ENCODE assay signal across 32 cellular contexts in the genomic region with DNA sequence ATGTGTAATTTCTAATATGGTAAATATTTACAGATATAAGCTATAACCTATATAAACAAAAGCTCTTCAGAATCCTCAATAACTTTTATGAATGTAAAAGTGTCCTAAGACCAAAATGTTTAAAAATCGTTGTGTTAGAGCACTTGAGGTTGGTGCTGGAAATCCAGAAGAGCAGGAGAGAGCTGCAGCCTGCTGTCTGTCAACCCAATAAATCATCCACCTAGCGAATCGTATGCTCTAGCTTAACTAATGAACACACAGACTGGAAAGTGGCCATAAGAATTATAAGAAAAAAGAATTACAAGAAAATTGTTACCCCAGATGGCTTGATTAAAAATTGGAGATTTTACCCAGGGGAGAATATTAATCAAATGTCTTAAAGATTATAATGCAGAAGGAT.
"Had no signal": no experiment of that assay in that cellular context is flagged by ENCODE, and none has a peak within 500 bp of the region (broad histone marks: within the 10 kb centered on the region; RNA-seq: fewer than 3 reads in every experiment).

No MANE protein-coding gene starts in this region.

- H3K27me3 Mint-ChIP-seq: activated CD4-positive, alpha-beta memory T cell treated with anti-CD3 and anti-CD28 coated beads for 36 hours; activated CD4-positive, alpha-beta T cell treated with anti-CD3 and anti-CD28 coated beads for 36 hours; activated CD4-positive, alpha-beta T cell treated with anti-CD3 and anti-CD28 coated beads, Interleukin-2, amount 10 ng/mL, durations not matched to agents 24 days and 14 days; activated CD8-positive, alpha-beta memory T cell treated with anti-CD3 and anti-CD28 coated beads, Interleukin-2, amount 10 ng/mL, durations not matched to agents 7 days and 5 days; activated naive CD4-positive, alpha-beta T cell treated with anti-CD3 and anti-CD28 coated beads, Interleukin-2, amount 50 U/mL, for 24 hours; activated naive CD8-positive, alpha-beta T cell treated with anti-CD3 and anti-CD28 coated beads for 36 hours; activated naive CD8-positive, alpha-beta T cell treated with anti-CD3 and anti-CD28 coated beads, Interleukin-2, amount 50 U/mL, for 24 hours had no signal

- H3K4me3 Mint-ChIP-seq: activated CD4-positive, alpha-beta memory T cell treated with anti-CD3 and anti-CD28 coated beads for 36 hours; activated CD4-positive, alpha-beta T cell treated with anti-CD3 and anti-CD28 coated beads for 36 hours; activated CD4-positive, alpha-beta T cell treated with anti-CD3 and anti-CD28 coated beads, Interleukin-2, amount 10 ng/mL, durations not matched to agents 24 days and 14 days; activated CD8-positive, alpha-beta memory T cell treated with anti-CD3 and anti-CD28 coated beads, Interleukin-2, amount 10 ng/mL, durations not matched to agents 7 days and 5 days; activated CD8-positive, alpha-beta T cell treated with anti-CD3 and anti-CD28 coated beads, Interleukin-2, amount 10 ng/mL, durations not matched to agents 7 days and 5 days; activated naive CD4-positive, alpha-beta T cell treated with anti-CD3 and anti-CD28 coated beads for 36 hours; activated naive CD4-positive, alpha-beta T cell treated with anti-CD3 and anti-CD28 coated beads, Interleukin-2, amount 50 U/mL, for 24 hours; activated naive CD8-positive, alpha-beta T cell treated with anti-CD3 and anti-CD28 coated beads for 36 hours; activated naive CD8-positive, alpha-beta T cell treated with anti-CD3 and anti-CD28 coated beads, Interleukin-2, amount 50 U/mL, for 24 hours; activated T-helper 1 cell treated with anti-CD3 and anti-CD28 coated beads, Interleukin-12 subunit alpha, Interleukin-12 subunit beta, Interleukin-2, Interleukin-4 antibody, amounts not matched to agents 30 ng/mL and 10 ng/mL and 1 ng/mL, durations not matched to agents 14 hours and 24 hours and 36 hours; T-helper 1 cell treated with Interleukin-12 subunit alpha and Interleukin-12 subunit beta and Interleukin-4 antibody, amounts not matched to agents 30 μg/mL and 1 μg/mL, for 36 hours; T-helper 2 cell treated with Interferon-gamma antibody and Interleukin-4, amounts not matched to agents 5 μg/mL and 100 μg/mL, for 36 hours had no signal

- ATAC-seq: activated CD4-positive, alpha-beta T cell treated with anti-CD3 and anti-CD28 coated beads for 36 hours; activated CD8-positive, alpha-beta memory T cell treated with anti-CD3 and anti-CD28 coated beads, Interleukin-2, amount 10 ng/mL, durations not matched to agents 7 days and 5 days; activated CD8-positive, alpha-beta T cell treated with anti-CD3 and anti-CD28 coated beads, Interleukin-2, amount 10 ng/mL, durations not matched to agents 7 days and 5 days; activated naive CD8-positive, alpha-beta T cell treated with anti-CD3 and anti-CD28 coated beads, Interleukin-2, amount 50 U/mL, for 24 hours; body of pancreas; gastroesophageal sphincter; heart right ventricle had no signal

- DNase-seq: activated CD4-positive, alpha-beta memory T cell treated with anti-CD3 and anti-CD28 coated beads for 36 hours; activated CD4-positive, alpha-beta T cell treated with anti-CD3 and anti-CD28 coated beads for 36 hours; activated CD4-positive, alpha-beta T cell treated with anti-CD3 and anti-CD28 coated beads, Interleukin-2, amount 10 ng/mL, durations not matched to agents 24 days and 14 days; activated CD4-positive, CD25-positive, alpha-beta regulatory T cell; activated CD4-positive, CD25-positive, alpha-beta regulatory T cell treated with anti-CD3 and anti-CD28 coated beads, Interleukin-2, amount 50 U/mL, for 72 hours; activated CD8-positive, alpha-beta memory T cell treated with anti-CD3 and anti-CD28 coated beads, Interleukin-2, amount 10 ng/mL, durations not matched to agents 7 days and 5 days; activated CD8-positive, alpha-beta memory T cell treated with anti-CD3 and anti-CD28 coated beads, Interleukin-2, amount 50 U/mL, for 4 hours; activated CD8-positive, alpha-beta T cell treated with anti-CD3 and anti-CD28 coated beads, Interleukin-2, amount 10 ng/mL, durations not matched to agents 7 days and 5 days; activated effector memory CD4-positive, alpha-beta T cell treated with anti-CD3 and anti-CD28 coated beads, Interleukin-2, amount 50 U/mL, for 16 hours; activated naive CD4-positive, alpha-beta T cell treated with anti-CD3 and anti-CD28 coated beads for 36 hours; activated naive CD8-positive, alpha-beta T cell treated with anti-CD3 and anti-CD28 coated beads for 36 hours; activated naive CD8-positive, alpha-beta T cell treated with anti-CD3 and anti-CD28 coated beads, Interleukin-2, amount 50 U/mL, for 24 hours; activated T-cell treated with anti-CD3 and anti-CD28 coated beads, Interleukin-2, amount 50 U/mL, for 1 hour; activated T-cell treated with anti-CD3 and anti-CD28 coated beads, Interleukin-2, amount 50 U/mL, for 48 hours; adrenal gland; amygdala; aorta; body of pancreas; central memory CD4-positive, alpha-beta T cell; cerebellar nuclear complex; colonic mucosa; effector CD8-positive, alpha-beta T cell; esophagus squamous epithelium; foreskin melanocyte; heart right ventricle; T1000 had no signal

- H3K27ac Mint-ChIP-seq: activated CD4-positive, alpha-beta memory T cell treated with anti-CD3 and anti-CD28 coated beads for 36 hours; activated CD4-positive, alpha-beta T cell treated with anti-CD3 and anti-CD28 coated beads for 36 hours; activated CD4-positive, alpha-beta T cell treated with anti-CD3 and anti-CD28 coated beads, Interleukin-2, amount 10 ng/mL, durations not matched to agents 24 days and 14 days; activated CD8-positive, alpha-beta memory T cell treated with anti-CD3 and anti-CD28 coated beads, Interleukin-2, amount 10 ng/mL, durations not matched to agents 7 days and 5 days; activated CD8-positive, alpha-beta T cell treated with anti-CD3 and anti-CD28 coated beads, Interleukin-2, amount 10 ng/mL, durations not matched to agents 7 days and 5 days; activated naive CD4-positive, alpha-beta T cell treated with anti-CD3 and anti-CD28 coated beads for 36 hours; activated naive CD4-positive, alpha-beta T cell treated with anti-CD3 and anti-CD28 coated beads, Interleukin-2, amount 50 U/mL, for 24 hours; activated naive CD8-positive, alpha-beta T cell treated with anti-CD3 and anti-CD28 coated beads for 36 hours; activated naive CD8-positive, alpha-beta T cell treated with anti-CD3 and anti-CD28 coated beads, Interleukin-2, amount 50 U/mL, for 24 hours; activated T-helper 1 cell treated with anti-CD3 and anti-CD28 coated beads, Interleukin-12 subunit alpha, Interleukin-12 subunit beta, Interleukin-2, Interleukin-4 antibody, amounts not matched to agents 30 ng/mL and 10 ng/mL and 1 ng/mL, durations not matched to agents 14 hours and 24 hours and 36 hours; activated T-helper 2 cell treated with anti-CD3 and anti-CD28 coated beads, Interferon-gamma antibody, Interleukin-2, Interleukin-4, amounts not matched to agents 10 μg/mL and 5 μg/mL and 100 μg/mL, durations not matched to agents 14 hours and 24 hours and 36 hours; T-helper 1 cell treated with Interleukin-12 subunit alpha and Interleukin-12 subunit beta and Interleukin-4 antibody, amounts not matched to agents 30 μg/mL and 1 μg/mL, for 36 hours; T-helper 2 cell treated with Interferon-gamma antibody and Interleukin-4, amounts not matched to agents 5 μg/mL and 100 μg/mL, for 36 hours had no signal

- H3K9me3 Mint-ChIP-seq: activated CD4-positive, alpha-beta memory T cell treated with anti-CD3 and anti-CD28 coated beads for 36 hours; activated CD4-positive, alpha-beta T cell treated with anti-CD3 and anti-CD28 coated beads, Interleukin-2, amount 10 ng/mL, durations not matched to agents 24 days and 14 days; activated naive CD4-positive, alpha-beta T cell treated with anti-CD3 and anti-CD28 coated beads for 36 hours; activated naive CD4-positive, alpha-beta T cell treated with anti-CD3 and anti-CD28 coated beads, Interleukin-2, amount 50 U/mL, for 24 hours; activated naive CD8-positive, alpha-beta T cell treated with anti-CD3 and anti-CD28 coated beads for 36 hours; activated naive CD8-positive, alpha-beta T cell treated with anti-CD3 and anti-CD28 coated beads, Interleukin-2, amount 50 U/mL, for 24 hours; activated T-helper 1 cell treated with anti-CD3 and anti-CD28 coated beads, Interleukin-12 subunit alpha, Interleukin-12 subunit beta, Interleukin-2, Interleukin-4 antibody, amounts not matched to agents 30 ng/mL and 10 ng/mL and 1 ng/mL, durations not matched to agents 14 hours and 24 hours and 36 hours; activated T-helper 2 cell treated with anti-CD3 and anti-CD28 coated beads, Interferon-gamma antibody, Interleukin-2, Interleukin-4, amounts not matched to agents 10 μg/mL and 5 μg/mL and 100 μg/mL, durations not matched to agents 14 hours and 24 hours and 36 hours; T-helper 1 cell treated with Interleukin-12 subunit alpha and Interleukin-12 subunit beta and Interleukin-4 antibody, amounts not matched to agents 30 μg/mL and 1 μg/mL, for 36 hours; T-helper 2 cell treated with Interferon-gamma antibody and Interleukin-4, amounts not matched to agents 5 μg/mL and 100 μg/mL, for 36 hours had no signal
